In the genomic region with DNA sequence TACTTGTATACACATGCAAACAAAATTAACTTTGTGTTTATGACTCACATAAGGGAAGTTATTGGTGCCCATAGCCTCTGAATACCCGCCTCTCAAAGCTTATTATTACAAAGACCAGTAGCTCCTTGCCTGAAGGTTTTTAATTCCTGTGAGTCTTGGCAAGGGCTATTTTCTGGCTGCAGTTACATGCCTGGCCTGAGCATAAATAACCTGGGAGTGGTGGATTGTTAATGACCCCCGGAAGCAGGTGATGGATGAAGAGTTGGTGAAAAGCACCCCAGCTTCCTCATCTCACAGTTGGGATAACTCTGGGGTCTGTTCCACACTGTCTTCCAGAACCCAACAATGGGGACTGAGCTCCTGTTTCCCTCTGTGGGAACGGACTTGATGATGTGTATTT, we compare ENCODE assay signal across 13 cellular contexts.
DNase-seq lines count a peak whose midpoint lies in the region; ATAC-seq and TF ChIP-seq lines count a peak whose summit lies in the region.
"Had no signal": no experiment of that assay in that cellular context is flagged by ENCODE, and none has a peak within 500 bp of the region (broad histone marks: within the 10 kb centered on the region; RNA-seq: fewer than 3 reads in every experiment).

No MANE protein-coding gene starts in this region.

- H3K27ac ChIP-seq in Panc1 (ENCODE audit: low read length) (no peak overlapping the region), foreskin keratinocyte (peak overlapping the region; percentile 72), osteoblast (ENCODE audit: low read depth, low read length) (no peak overlapping the region)

- intact Hi-C loops in Panc1 (cut with micrococcal nuclease; ENCODE audit: unreplicated experiment), result no loop called here

- DNase-seq in ACHN, result peak; percentile 6
- no peak for DNase-seq in Panc1 (ENCODE audit: low read depth, low spot score)
- peak; percentile 44 to 67 for DNase-seq in foreskin keratinocyte
- DNase-seq in osteoblast (ENCODE audit: insufficient read length, low spot score, missing footprints), result no peak
- DNase-seq in NCI-H1105 treated with DMSO at 0.1 percent for 48 hours (lab: John Stamatoyannopoulos, UW), result no peak
- DNase-seq in GM19240 (ENCODE audit: insufficient read length, low spot score), result no peak
- no peak for DNase-seq in foreskin fibroblast
- DNase-seq: cerebellar nuclear complex; effector memory CD8-positive, alpha-beta T cell; MM.1S; NCI-H1930; NCI-H446 treated with DMSO at 0.1 percent for 48 hours had no signal

- H3K79me2 ChIP-seq in osteoblast (ENCODE audit: insufficient read depth, low read length), result no peaks in the 10 kb centered on the region

- no peak overlapping the region for H3K4me2 ChIP-seq in osteoblast (ENCODE audit: insufficient read depth, low read length)

- 0 out of 2 replicates have a peak, but pooled peaks have one; percentile 49 for ATAC-seq in Panc1
- ATAC-seq in foreskin keratinocyte, result peak; percentile 46
- ATAC-seq in HG02642 (IDR thresholded peaks at IDR 0.05; ENCODE audit: poor library complexity, unreplicated experiment), result no peak
- ATAC-seq: effector memory CD8-positive, alpha-beta T cell had no signal

- peak overlapping the region; percentile 25 for H2AFZ ChIP-seq in osteoblast (ENCODE audit: low read length)

- CTCF ChIA-PET in Panc1 (lab: Charles Lee), result no interaction called here

- H3K27me3 ChIP-seq in Panc1 (ENCODE audit: control insufficient read depth, insufficient read depth, low read length) (no peaks in the 10 kb centered on the region), foreskin keratinocyte (no peaks in the 10 kb centered on the region), osteoblast (ENCODE audit: insufficient read depth, low read length) (no peaks in the 10 kb centered on the region)

- H3K9me3 ChIP-seq in Panc1 (ENCODE audit: control insufficient read depth, insufficient read depth, low read depth, low read length), result no peaks in the 10 kb centered on the region
- H3K9me3 ChIP-seq in osteoblast (ENCODE audit: low read depth, low read length), result no peaks in the 10 kb centered on the region

- no peaks in the 10 kb centered on the region; the same call in 1 of the 2 replicates for H3K4me1 ChIP-seq in Panc1 (ENCODE audit: control insufficient read depth, insufficient read depth, low read length)
- peaks cover 32% of the 10 kb centered on the region for H3K4me1 ChIP-seq in foreskin keratinocyte
- H3K4me1 ChIP-seq in osteoblast (ENCODE audit: insufficient read depth, low read length), result peaks cover 5% of the 10 kb centered on the region

- BruUV-seq in Panc1 (replicated peaks; lab: Mats Ljungman, UMichigan), result no TSS peak

- POLR2A ChIA-PET in Panc1 (lab: Charles Lee), result no interaction called here

- H3K4me3 ChIP-seq in Panc1 (ENCODE audit: low read depth in 2 of 2, low read length in 2 of 2) (peak overlapping the region in 1 of 2 experiments; percentile 5; a peak in 1 of 4 replicates), osteoblast (ENCODE audit: insufficient read depth, low read length) (no peak overlapping the region), foreskin fibroblast (ENCODE audit: low read depth in 1 of 2, low read length in 2 of 2) (no peak overlapping the region)

- no peaks in the 10 kb centered on the region; the same call in 1 of the 2 replicates for H3K36me3 ChIP-seq in Panc1 (ENCODE audit: control insufficient read depth, insufficient read depth, low read length)
- H3K36me3 ChIP-seq in osteoblast (ENCODE audit: insufficient read depth, low read length), result no peaks in the 10 kb centered on the region

- TF ChIP-seq CTCF in Panc1 (IDR thresholded peaks at IDR 0.05) (no peak), foreskin keratinocyte (conservative IDR thresholded peaks at IDR 0.05) (no peak), osteoblast (IDR thresholded peaks at IDR 0.05; ENCODE audit: extremely low read depth, low read depth, low read length) (no peak), foreskin fibroblast (IDR thresholded peaks at IDR 0.05; ENCODE audit: low read depth, low read length) (no peak)

- in situ Hi-C loops in ACHN (cut with HindIII; ENCODE audit: low pct_ligation_motif_present, low pct_unique_long_range_greater_than_20kb, low sequenced_read_pairs) (no loop called here), Panc1 (cut with HindIII; ENCODE audit: low pct_unique_long_range_greater_than_20kb, low sequenced_read_pairs) (no loop called here)

- no peaks in the 10 kb centered on the region for H4K20me1 ChIP-seq in osteoblast (ENCODE audit: insufficient read depth, low read length)

Comparison
In these comparisons a context has a peak if more than half of its experiments do, and no peak if none do; other contexts are left out.
1. DNase-seq: peak in ACHN (single experiment) and foreskin keratinocyte (2 of 2); none in Panc1 (single experiment), osteoblast (single experiment), NCI-H1105 treated with DMSO at 0.1 percent for 48 hours (single experiment), GM19240 (single experiment) and foreskin fibroblast (0 of 2).